Comparison of ENCODE assay signal across 1 cellular context in genomic region chr2:46970334-46971288, GRCh38.
TF ChIP-seq lines count a peak whose summit lies in the region.

No MANE protein-coding gene starts in this region.

TF ChIP-seq in HepG2, 621 proteins besides CTCF, POLR2A, EP300 and RAD21 (continued from another document):
- TF ChIP-seq HIC2 (CRISPR knock-in tag; IDR thresholded peaks at IDR 0.05; ENCODE audit: low read depth) = peak; percentile 99
- TF ChIP-seq TFAP4 (IDR thresholded peaks at IDR 0.05; ENCODE audit: borderline replicate concordance, low read depth) = peak; percentile 36; the same call in 1 of the 2 replicates
- no peak for TF ChIP-seq DBP (CRISPR knock-in tag; IDR thresholded peaks at IDR 0.05; ENCODE audit: not compliant biosample characterization)
- TF ChIP-seq RFX5 (IDR thresholded peaks at IDR 0.05; ENCODE audit: low read depth, low read length) = no peak
- no peak for TF ChIP-seq ZNF639 (CRISPR knock-in tag; conservative IDR thresholded peaks at IDR 0.05)
- no peak; the same call in 1 of the 2 replicates for TF ChIP-seq SMARCC2 (IDR thresholded peaks at IDR 0.05)
- no peak for TF ChIP-seq ZNF382 (CRISPR knock-in tag; IDR thresholded peaks at IDR 0.05; ENCODE audit: borderline replicate concordance)
- TF ChIP-seq TBX3 (IDR thresholded peaks at IDR 0.05; ENCODE audit: borderline replicate concordance) = peak; percentile 78
- TF ChIP-seq CREBL2 (CRISPR knock-in tag; IDR thresholded peaks at IDR 0.05; ENCODE audit: borderline replicate concordance) = no peak
- no peak for TF ChIP-seq ZNF547 (CRISPR knock-in tag; IDR thresholded peaks at IDR 0.05)
- TF ChIP-seq KMT2B (CRISPR knock-in tag; IDR thresholded peaks at IDR 0.05) = no peak
- no peak for TF ChIP-seq ZNF704 (CRISPR knock-in tag; IDR thresholded peaks at IDR 0.05; ENCODE audit: borderline replicate concordance)
- peak; percentile 58; the same call in 1 of the 2 replicates for TF ChIP-seq ZNF776 (CRISPR knock-in tag; IDR thresholded peaks at IDR 0.05)
- TF ChIP-seq ZGPAT (CRISPR knock-in tag; IDR thresholded peaks at IDR 0.05) = peak; percentile 79
- peak; percentile 28; the same call in 1 of the 2 replicates for TF ChIP-seq MAFF (IDR thresholded peaks at IDR 0.05; ENCODE audit: low read depth, low read length)
- no peak for TF ChIP-seq ZNF841 (CRISPR knock-in tag; IDR thresholded peaks at IDR 0.05; ENCODE audit: borderline replicate concordance)
- TF ChIP-seq PAF1 (CRISPR knock-in tag; IDR thresholded peaks at IDR 0.05) = no peak
- TF ChIP-seq NR3C1 (CRISPR knock-in tag; IDR thresholded peaks at IDR 0.05) = no peak
- no peak for TF ChIP-seq RFXAP (CRISPR knock-in tag; IDR thresholded peaks at IDR 0.05; ENCODE audit: borderline replicate concordance)
- TF ChIP-seq ZNF747 (CRISPR knock-in tag; IDR thresholded peaks at IDR 0.05; ENCODE audit: borderline replicate concordance) = no peak
- TF ChIP-seq GPBP1L1 (CRISPR knock-in tag; IDR thresholded peaks at IDR 0.05) = no peak
- TF ChIP-seq THRA (CRISPR knock-in tag; IDR thresholded peaks at IDR 0.05; ENCODE audit: borderline replicate concordance) = peak; percentile 51
